Comparison of ENCODE assay signal across 17 cellular contexts in the genomic region with DNA sequence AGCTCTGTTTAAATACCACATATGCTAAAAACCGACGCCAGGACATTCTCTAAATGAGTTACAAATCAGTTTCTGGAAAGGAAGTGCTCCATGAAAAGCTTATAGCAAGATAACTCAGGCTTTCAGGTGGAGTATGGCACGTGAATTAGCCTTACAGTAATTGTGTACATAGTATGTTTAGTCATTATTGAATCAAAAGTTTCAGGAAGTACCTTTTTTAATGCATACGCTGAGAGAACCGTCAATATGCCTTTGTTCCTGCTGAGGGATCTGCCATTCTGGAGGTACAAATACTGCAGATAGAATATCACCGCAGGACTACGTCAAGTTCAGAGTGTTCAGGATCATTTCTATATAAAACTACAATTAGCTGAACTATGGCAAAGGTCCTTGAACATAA. TPM values are rescaled to one million over a fixed set of nuclear protein-coding genes. Genes with fewer than 3 reads are reported as not detected.
DNase-seq lines count a peak whose midpoint lies in the region; ATAC-seq, FAIRE-seq and TF ChIP-seq lines count a peak whose summit lies in the region.
"Had no signal": no experiment of that assay in that cellular context is flagged by ENCODE, and none has a peak within 500 bp of the region (broad histone marks: within the 10 kb centered on the region; RNA-seq: fewer than 3 reads in every experiment).

No MANE protein-coding gene starts in this region.

- TSS peak; percentile 31 for BruUV-seq in K562 (replicated peaks; lab: Mats Ljungman, UMichigan)

- TF ChIP-seq RAD21 in K562 (CRISPR knock-in tag; conservative IDR thresholded peaks at IDR 0.05 in 1 of 2, IDR thresholded peaks at IDR 0.05 in 1 of 2), result no peak

- no peaks in the 10 kb centered on the region for H3K9me1 ChIP-seq in K562 (ENCODE audit: control insufficient read depth, insufficient read depth, low read length)

- no peak overlapping the region for H3K4me3 ChIP-seq in K562
- H3K4me3 ChIP-seq in small intestine (ENCODE audit: low read depth in 1 of 2, low read length in 2 of 2), result no peak overlapping the region
- H3K4me3 ChIP-seq: A549, Peyer's patch had no signal

- POLR2A ChIA-PET in K562 (lab: Yijun Ruan, JAX), result interaction anchor here (1.3 kb wide), 1 partner anchor 12 kb away, joined by 3 read pairs; no protein-coding TSS in a partner anchor

- FAIRE-seq in K562 (lab: Jason Lieb, UNC), result no peak
- FAIRE-seq in small intestine (lab: Jason Lieb, UNC), result no peak
- FAIRE-seq: A549 had no signal

- no peak overlapping the region for H3K9ac ChIP-seq in K562 (ENCODE audit: insufficient read depth in 1 of 2, low read depth in 2 of 2, low read length in 2 of 2)

- DNase-seq in NCI-H748 treated with DMSO at 0.1 percent for 48 hours (lab: John Stamatoyannopoulos, UW), result peak; percentile 5
- no peak for DNase-seq in NCI-H748 (lab: John Stamatoyannopoulos, UW; ENCODE audit: unreplicated experiment)
- DNase-seq in NCI-H1417 treated with DMSO at 0.1 percent for 48 hours (lab: John Stamatoyannopoulos, UW), result peak; percentile 17
- no peak for DNase-seq in K562 (ENCODE audit: extremely low read depth in 1 of 4, low spot score in 3 of 4)
- DNase-seq in small intestine, result peak; percentile 30
- no peak for DNase-seq in glutamatergic neuron
- no peak for DNase-seq in UCSD-AML1 (lab: John Stamatoyannopoulos, UW; ENCODE audit: unreplicated experiment)
- DNase-seq: C1 segment of cervical spinal cord, DMS 273 treated with DMSO at 0.1 percent for 48 hours, HCEC 1CT, IMR-90, Kasumi-1, Peyer's patch, T-cell had no signal

- H3K27ac ChIP-seq in K562 (ENCODE audit: extremely low read depth, low read depth, low read length), result no peak overlapping the region
- H3K27ac ChIP-seq in small intestine (ENCODE audit: low read depth in 1 of 2, low read length in 1 of 2), result no peak overlapping the region
- H3K27ac ChIP-seq: A549 had no signal

- H3K4me3 Mint-ChIP-seq in glutamatergic neuron (ENCODE audit: unreplicated experiment), result no peak overlapping the region
- H3K4me3 Mint-ChIP-seq: T-cell had no signal

- H3K9me3 ChIP-seq in K562 (replicated peaks; ENCODE audit: control insufficient read depth, insufficient read depth, low read depth, low read length) (no peaks in the 10 kb centered on the region), small intestine (ENCODE audit: control insufficient read depth, low read depth) (no peaks in the 10 kb centered on the region)
- H3K9me3 ChIP-seq: A549, Peyer's patch had no signal

- intact Hi-C loops in K562 (cut with micrococcal nuclease), result loop anchor here (5.0 kb wide), 1 partner anchor 317 kb away; no protein-coding TSS in a partner anchor

- no peak overlapping the region for H2AFZ ChIP-seq in K562 (ENCODE audit: low read depth, low read length)

- H3K27ac Mint-ChIP-seq in glutamatergic neuron (ENCODE audit: unreplicated experiment), result no peak overlapping the region
- H3K27ac Mint-ChIP-seq: T-cell had no signal

- ATAC-seq in K562, result no peak
- no peak for ATAC-seq in GM18867 (IDR thresholded peaks at IDR 0.05; ENCODE audit: unreplicated experiment)
- ATAC-seq: A549, Right ventricle myocardium inferior, T-cell had no signal

- in situ Hi-C loops in K562 (cut with MboI), result no loop called here

- H3K27me3 ChIP-seq in K562 (ENCODE audit: control insufficient read depth in 2 of 2, insufficient read depth in 2 of 2, low read length in 2 of 2) (no peaks in the 10 kb centered on the region), small intestine (ENCODE audit: control insufficient read depth in 2 of 2, insufficient read depth in 2 of 2, low read length in 2 of 2) (no peaks in the 10 kb centered on the region)
- H3K27me3 ChIP-seq: Peyer's patch had no signal

- no peaks in the 10 kb centered on the region for H3K36me3 Mint-ChIP-seq in glutamatergic neuron (ENCODE audit: unreplicated experiment)

- no peaks in the 10 kb centered on the region for H3K27me3 Mint-ChIP-seq in glutamatergic neuron (ENCODE audit: unreplicated experiment)
- H3K27me3 Mint-ChIP-seq: T-cell had no signal

- H3K9me3 Mint-ChIP-seq in glutamatergic neuron (ENCODE audit: unreplicated experiment), result no peaks in the 10 kb centered on the region
- H3K9me3 Mint-ChIP-seq: T-cell had no signal

- no peak for TF ChIP-seq POLR2A in K562 (conservative IDR thresholded peaks at IDR 0.05)

- H4K20me1 ChIP-seq in K562 (replicated peaks; ENCODE audit: control insufficient read depth, insufficient read depth, low read length), result no peaks in the 10 kb centered on the region

- no peak for TF ChIP-seq EP300 in K562 (IDR thresholded peaks at IDR 0.05; ENCODE audit: low read length)

- H3K36me3 ChIP-seq in K562 (ENCODE audit: control insufficient read depth, insufficient read depth, low read length) (peaks cover 65% of the 10 kb centered on the region), small intestine (ENCODE audit: control insufficient read depth in 2 of 2, insufficient read depth in 2 of 2, low read length in 2 of 2) (peaks cover 0 to 11% of the 10 kb centered on the region in 2 donors)

- CTCF ChIA-PET in K562 (lab: Yijun Ruan, JAX; ENCODE audit: low intra/inter-chr PET ratio), result no interaction called here

- no peaks in the 10 kb centered on the region for H3K79me2 ChIP-seq in K562 (ENCODE audit: control insufficient read depth, insufficient read depth, low read length)

- no peaks in the 10 kb centered on the region for H3K4me1 Mint-ChIP-seq in glutamatergic neuron (ENCODE audit: low read depth, unreplicated experiment)
- H3K4me1 Mint-ChIP-seq: T-cell had no signal

- H3K4me2 ChIP-seq in K562 (ENCODE audit: insufficient read depth, low read length), result no peak overlapping the region
- H3K4me2 ChIP-seq: A549 had no signal

- TF ChIP-seq CTCF in K562 (IDR thresholded peaks at IDR 0.05 in 2 of 3, conservative IDR thresholded peaks at IDR 0.05 in 1 of 3; ENCODE audit: insufficient read depth in 2 of 3, low read depth in 1 of 3, low read length in 3 of 3), result no peak
- no peak for TF ChIP-seq CTCF in glutamatergic neuron (IDR thresholded peaks at IDR 0.05; ENCODE audit: partially characterized antibody, unreplicated experiment)

- peaks cover 0 to 9% of the 10 kb centered on the region in 2 experiments; a peak in 2 of 5 replicates for H3K4me1 ChIP-seq in K562 (replicated peaks in 1 of 2; ENCODE audit: control insufficient read depth in 2 of 2, insufficient read depth in 2 of 2, low read length in 2 of 2)
- H3K4me1 ChIP-seq in small intestine (ENCODE audit: control insufficient read depth in 2 of 2, insufficient read depth in 1 of 2, low read depth in 1 of 2, low read length in 1 of 2), result no peaks in the 10 kb centered on the region
- H3K4me1 ChIP-seq: A549, Peyer's patch had no signal

- WGBS in K562 (ENCODE audit: insufficient coverage, low coverage, missing lambda C conversion rate), result 91% methylated on average over 7 of the region's 7 CpGs
- WGBS in small intestine, 3 donors, result 46 to 59% (median 52%) methylated on average over 7 of the region's 7 CpGs

TF ChIP-seq in K562, 482 proteins besides CTCF, POLR2A, EP300 and RAD21 (continues in another document):
- no peak for TF ChIP-seq JUND (IDR thresholded peaks at IDR 0.05; ENCODE audit: borderline replicate concordance, low read depth, low read length)
- TF ChIP-seq JUND (tag; IDR thresholded peaks at IDR 0.05; ENCODE audit: borderline replicate concordance, low read depth, low read length), result no peak
- no peak for TF ChIP-seq HNRNPK (IDR thresholded peaks at IDR 0.05; ENCODE audit: low read depth, low read length, poor library complexity, severe bottlenecking)
- TF ChIP-seq HOXB6 (CRISPR knock-in tag; IDR thresholded peaks at IDR 0.05; ENCODE audit: borderline replicate concordance), result no peak
- no peak for TF ChIP-seq ARHGAP35 (IDR thresholded peaks at IDR 0.05; ENCODE audit: partially characterized antibody)

RNA-seq across cellular contexts. Expression of a gene that starts 45.7 kb away (rescaled TPM):
- total RNA-seq in K562 (2011; cell fraction: chromatin; rRNA removed; ENCODE audit: low replicate concordance), result 32.4 and 48.1 TPM in 2 replicates
- 19.8 and 24.7 TPM in 2 replicates for total RNA-seq in K562 (2011; cell fraction: nucleolus; rRNA removed)
- total RNA-seq in K562 (2011; cell fraction: nucleoplasm; rRNA removed), result 20.9 and 23.6 TPM in 2 replicates
- total RNA-seq in K562 (2014; rRNA removed) (41.1 and 41.4 TPM in 2 replicates), K562 (2014; rRNA removed; fragmentation: Illumina TruSeq; extraction: Trizol) (57.0 and 64.3 TPM in 2 replicates), K562 (2015; rRNA removed; fragmentation: Illumina TruSeq; extraction: Trizol) (48.7 and 52.6 TPM in 2 replicates), K562 (2021) (43.7 and 44.0 TPM in 2 replicates), glutamatergic neuron (ENCODE audit: unreplicated experiment) (9.4 TPM)
- polyA plus RNA-seq in K562 (2011; rRNA removed) (58.5 and 71.5 TPM in 2 replicates), K562 (2014; fragmentation: Illumina TruSeq; extraction: Trizol) (45.7 and 48.8 TPM in 2 replicates), K562 (2014; fragmentation: Nextera tagmentation; extraction: Ambion mirVana) (10 to 100 TPM; 38.9 to 70.3 TPM), K562 (2014; rRNA removed) (45.7 and 48.4 TPM in 2 replicates), small intestine (10 to 100 TPM; 13.9 to 14.3 (median 14.1) TPM)
- polyA plus RNA-seq in K562 (2011; cell fraction: cytosol; rRNA removed), result 17.1 and 33.8 TPM in 2 replicates
- 37.1 and 45.7 TPM in 2 replicates for polyA plus RNA-seq in K562 (2011; cell fraction: nucleus; rRNA removed)
- polyA plus RNA-seq in K562 (2012), result 42.1 and 43.9 TPM in 2 replicates
- 78.8 and 85.3 TPM in 2 replicates for polyA minus RNA-seq in K562 (2011; rRNA and poly(A)+ RNA removed)
- 22.1 and 26.2 TPM in 2 replicates for polyA minus RNA-seq in K562 (2011; cell fraction: cytosol; rRNA and poly(A)+ RNA removed)
- 21.3 and 34.0 TPM in 2 replicates for polyA minus RNA-seq in K562 (2011; cell fraction: nucleus; rRNA and poly(A)+ RNA removed)

RNA-seq across cellular contexts. Expression of a gene that starts 46.1 kb away (rescaled TPM):
- total RNA-seq in K562 (2011; cell fraction: chromatin; rRNA removed; ENCODE audit: low replicate concordance), result 46.8 and 66.2 TPM in 2 replicates
- total RNA-seq in K562 (2011; cell fraction: nucleolus; rRNA removed), result 32.0 and 35.4 TPM in 2 replicates
- 50.6 and 71.3 TPM in 2 replicates for total RNA-seq in K562 (2011; cell fraction: nucleoplasm; rRNA removed)
- total RNA-seq in K562 (2014; rRNA removed) (133 and 168 TPM in 2 replicates), K562 (2014; rRNA removed; fragmentation: Illumina TruSeq; extraction: Trizol) (188 and 204 TPM in 2 replicates), K562 (2015; rRNA removed; fragmentation: Illumina TruSeq; extraction: Trizol) (163 and 167 TPM in 2 replicates), K562 (2021) (146 and 159 TPM in 2 replicates), glutamatergic neuron (ENCODE audit: unreplicated experiment) (86.7 TPM)
- polyA plus RNA-seq in K562 (2011; rRNA removed) (140 and 155 TPM in 2 replicates), K562 (2014; fragmentation: Illumina TruSeq; extraction: Trizol) (222 and 244 TPM in 2 replicates), K562 (2014; fragmentation: Nextera tagmentation; extraction: Ambion mirVana) (100 to 1,000 TPM; 251 to 316 TPM), K562 (2014; rRNA removed) (137 and 173 TPM in 2 replicates), small intestine (10 to 100 TPM; 21.9 to 60.6 (median 30.5) TPM)
- polyA plus RNA-seq in K562 (2011; cell fraction: cytosol; rRNA removed), result 65.1 and 82.4 TPM in 2 replicates
- 52.4 and 74.8 TPM in 2 replicates for polyA plus RNA-seq in K562 (2011; cell fraction: nucleus; rRNA removed)
- 130 and 147 TPM in 2 replicates for polyA plus RNA-seq in K562 (2012)
- polyA minus RNA-seq in K562 (2011; rRNA and poly(A)+ RNA removed), result 77.1 and 82.6 TPM in 2 replicates
- 80.0 and 90.3 TPM in 2 replicates for polyA minus RNA-seq in K562 (2011; cell fraction: cytosol; rRNA and poly(A)+ RNA removed)
- polyA minus RNA-seq in K562 (2011; cell fraction: nucleus; rRNA and poly(A)+ RNA removed), result 16.7 and 29.4 TPM in 2 replicates

Comparison
In these comparisons a context has a peak if more than half of its experiments do, and no peak if none do; other contexts are left out.
1. DNase-seq: peak in NCI-H748 treated with DMSO at 0.1 percent for 48 hours (single experiment), NCI-H1417 treated with DMSO at 0.1 percent for 48 hours (single experiment) and small intestine (single experiment); none in NCI-H748 (single experiment), K562 (0 of 4), glutamatergic neuron (single experiment) and UCSD-AML1 (single experiment).